Comparison of ENCODE assay signal across 8 cellular contexts in genomic region chr7:135620980-135621850, GRCh38. TPM values are rescaled to one million over a fixed set of nuclear protein-coding genes. Genes with fewer than 3 reads are reported as not detected.
A peak's percentile ranks its signal among the peaks of the same experiment; 100 is the strongest.
DNase-seq lines count a peak whose midpoint lies in the region; ATAC-seq, FAIRE-seq and TF ChIP-seq lines count a peak whose summit lies in the region.

No MANE protein-coding gene starts in this region.

- H3K27me3 ChIP-seq in HepG2 (ENCODE audit: control insufficient read depth in 1 of 2, insufficient read depth in 2 of 2, low read length in 2 of 2) (no peaks in the 10 kb centered on the region), uterus (no peaks in the 10 kb centered on the region)

- no TSS peak for BruUV-seq in HepG2 (replicated peaks; lab: Mats Ljungman, UMichigan)

- peak; percentile 90 for FAIRE-seq in RCC 7860 (lab: Jason Lieb, UNC)
- FAIRE-seq in HepG2 (lab: Jason Lieb, UNC): peak; percentile 87

- H3K9ac ChIP-seq in HepG2 (ENCODE audit: insufficient read depth, low read depth, low read length): no peak overlapping the region

- H3K4me3 ChIP-seq in LNCaP clone FGC (ENCODE audit: low read depth, low read length) (no peak overlapping the region), coronary artery (no peak overlapping the region), HepG2 (replicated peaks in 1 of 3; ENCODE audit: insufficient read depth in 1 of 3, low read depth in 2 of 3, low read length in 3 of 3) (no peak overlapping the region), uterus (no peak overlapping the region)

- peaks cover 3 to 66% of the 10 kb centered on the region in 2 experiments; a peak in 4 of 5 replicates for H3K36me3 ChIP-seq in HepG2 (replicated peaks in 1 of 2; ENCODE audit: control insufficient read depth in 1 of 2, insufficient read depth in 2 of 2, low read length in 2 of 2)
- H3K36me3 ChIP-seq in uterus: no peaks in the 10 kb centered on the region

- WGBS in HepG2 (ENCODE audit: low lambda C conversion rate): 86% methylated on average over 1 of the region's 1 CpG

- DNase-seq in activated gamma-delta T cell treated with Interleukin-2 at 50 U/mL for 16 hours (peak; percentile 13), activated gamma-delta T cell (lab: John Stamatoyannopoulos, UW) (no peak), LNCaP clone FGC (ENCODE audit: low read depth) (peak; percentile 54), RCC 7860 (ENCODE audit: low spot score) (peak; percentile 57), coronary artery (ENCODE audit: low spot score) (no peak), HepG2 (ENCODE audit: low spot score) (peak; percentile 74), uterus (peak in 1 of 2 donors; percentile 61)

- in situ Hi-C loops in HepG2 (cut with HindIII; ENCODE audit: extremely low pct_ligation_motif_present, low pct_unique_long_range_greater_than_20kb): no loop called here

- ATAC-seq in HepG2: peak; percentile 63
- no peak for ATAC-seq in HG02840 (IDR thresholded peaks at IDR 0.05; ENCODE audit: low FRiP score, unreplicated experiment)

- H3K4me1 ChIP-seq in HepG2 (ENCODE audit: insufficient read depth, low read length) (no peaks in the 10 kb centered on the region), uterus (no peaks in the 10 kb centered on the region)

- H3K4me2 ChIP-seq in HepG2 (ENCODE audit: low read depth, low read length): no peak overlapping the region

- intact Hi-C loops in HepG2 (cut with micrococcal nuclease; ENCODE audit: unreplicated experiment): no loop called here
- intact Hi-C loops in uterus (cut with DNase I; ENCODE audit: low total_unique reads): no loop called here

- no peak overlapping the region for H2AFZ ChIP-seq in HepG2 (ENCODE audit: low read length)

- H3K27ac ChIP-seq in coronary artery (peak overlapping the region in 1 of 2 donors; percentile 53), HepG2 (ENCODE audit: extremely low read length, insufficient read depth, low read length) (no peak overlapping the region), uterus (peak overlapping the region; percentile 9 to 47)

- TF ChIP-seq POLR2A in HepG2 (IDR thresholded peaks at IDR 0.05; ENCODE audit: insufficient read depth in 1 of 2, low read depth in 2 of 2, low read length in 2 of 2) (no peak), uterus (IDR thresholded peaks at IDR 0.05) (no peak)

- H3K9me3 ChIP-seq in HepG2 (ENCODE audit: low read length) (no peaks in the 10 kb centered on the region), uterus (no peaks in the 10 kb centered on the region)

- CTCF ChIA-PET in HepG2 (lab: Yijun Ruan, JAX; ENCODE audit: low intra/inter-chr PET ratio, low total read pairs): interaction anchor here (3.4 kb wide), 1 partner anchor 24 kb away, joined by 16 read pairs; no protein-coding TSS in a partner anchor

- TF ChIP-seq EP300 in HepG2 (IDR thresholded peaks at IDR 0.05; ENCODE audit: low read depth in 2 of 2, low read length in 2 of 2) (no peak), HepG2 (CRISPR knock-in tag; IDR thresholded peaks at IDR 0.05; ENCODE audit: borderline replicate concordance) (no peak)

- POLR2A ChIA-PET in HepG2 (lab: Yijun Ruan, JAX): no interaction called here

- H4K20me1 ChIP-seq in HepG2 (ENCODE audit: insufficient read depth, low read length): no peaks in the 10 kb centered on the region

- no peak for TF ChIP-seq RAD21 in HepG2 (CRISPR knock-in tag; IDR thresholded peaks at IDR 0.05)

- no peaks in the 10 kb centered on the region for H3K79me2 ChIP-seq in HepG2 (ENCODE audit: insufficient read depth, low read length)

- TF ChIP-seq CTCF in LNCaP clone FGC (IDR thresholded peaks at IDR 0.05; ENCODE audit: control insufficient read depth, extremely low read depth, insufficient read depth): peak; percentile 66
- TF ChIP-seq CTCF in coronary artery (IDR thresholded peaks at IDR 0.05): peak; percentile 67
- TF ChIP-seq CTCF in HepG2 (CRISPR knock-in tag; IDR thresholded peaks at IDR 0.05): peak; percentile 64
- peak; percentile 63 to 79 (median 65) for TF ChIP-seq CTCF in uterus (IDR thresholded peaks at IDR 0.05)

TF ChIP-seq in HepG2, 621 proteins besides CTCF, POLR2A, EP300 and RAD21:
- no peak for TF ChIP-seq TFAP4 (IDR thresholded peaks at IDR 0.05; ENCODE audit: borderline replicate concordance, low read depth)
- TF ChIP-seq ZNF451 (CRISPR knock-in tag; IDR thresholded peaks at IDR 0.05): no peak
- TF ChIP-seq STAG1 (CRISPR knock-in tag; IDR thresholded peaks at IDR 0.05): peak; percentile 40
- TF ChIP-seq DNMT3B (CRISPR knock-in tag; conservative IDR thresholded peaks at IDR 0.05): no peak
- no peak for TF ChIP-seq POLR2AphosphoS5 (IDR thresholded peaks at IDR 0.05; ENCODE audit: low read depth, low read length)
- TF ChIP-seq PAF1 (CRISPR knock-in tag; IDR thresholded peaks at IDR 0.05): no peak
- TF ChIP-seq SMC3 (IDR thresholded peaks at IDR 0.05; ENCODE audit: low read length): peak; percentile 41; the same call in 1 of the 2 replicates
- peak; percentile 87 for TF ChIP-seq ARID3A (IDR thresholded peaks at IDR 0.05; ENCODE audit: low read depth, low read length)
- no peak for TF ChIP-seq CAMTA2 (CRISPR knock-in tag; IDR thresholded peaks at IDR 0.05; ENCODE audit: borderline replicate concordance)
- no peak for TF ChIP-seq WIZ (CRISPR knock-in tag; IDR thresholded peaks at IDR 0.05)
- 0 out of 4 replicates have a peak, but pooled peaks of 1 of the 2 experiments have one; percentile 4 for TF ChIP-seq MAFK (conservative IDR thresholded peaks at IDR 0.05 in 1 of 2, IDR thresholded peaks at IDR 0.05 in 1 of 2; ENCODE audit: low read length in 2 of 2)
- TF ChIP-seq MED8 (CRISPR knock-in tag; IDR thresholded peaks at IDR 0.05; ENCODE audit: insufficient replicate concordance): no peak
- no peak for TF ChIP-seq NR2F2 (IDR thresholded peaks at IDR 0.05; ENCODE audit: borderline replicate concordance, low read depth)

RNA-seq across cellular contexts. Expression of gene STMP1, which starts 41.1 kb away (rescaled TPM):
- total RNA-seq in HepG2 (2016; rRNA removed; fragmentation: Illumina TruSeq; extraction: Trizol) (7.2 and 10.2 TPM in 2 replicates), uterus (10 to 100 TPM in 3 of 4 donors, 1 to 10 TPM in 1; 4.4 to 28.5 (median 23.1) TPM)
- total RNA-seq in HepG2 (2016; cell fraction: cytosol; rRNA removed; fragmentation: Illumina TruSeq; extraction: Trizol; ENCODE audit: low read depth): 12.9 and 15.4 TPM in 2 replicates
- 7.8 and 10.2 TPM in 2 replicates for total RNA-seq in HepG2 (2016; cell fraction: insoluble cytoplasmic fraction; rRNA removed; fragmentation: Illumina TruSeq; extraction: Trizol)
- 19.2 and 21.3 TPM in 2 replicates for total RNA-seq in HepG2 (2016; cell fraction: membrane; rRNA removed; fragmentation: Illumina TruSeq; extraction: Trizol)
- total RNA-seq in HepG2 (2016; cell fraction: nucleus; rRNA removed; fragmentation: Illumina TruSeq; extraction: Trizol): 6.7 and 7.1 TPM in 2 replicates
- polyA plus RNA-seq in HepG2 (2011; rRNA removed): 12.2 and 16.2 TPM in 2 replicates
- 7.0 and 11.5 TPM in 2 replicates for polyA plus RNA-seq in HepG2 (2011; cell fraction: cytosol; rRNA removed)
- polyA plus RNA-seq in HepG2 (2011; cell fraction: nucleus; rRNA removed): 3.8 and 4.6 TPM in 2 replicates
- 19.8 and 24.4 TPM in 2 replicates for polyA plus RNA-seq in HepG2 (2012)
- polyA plus RNA-seq in HepG2 (2016; cell fraction: cytosol; fragmentation: Illumina TruSeq; extraction: Trizol; ENCODE audit: low read depth): 57.9 and 83.3 TPM in 2 replicates
- polyA plus RNA-seq in HepG2 (2016; cell fraction: insoluble cytoplasmic fraction; fragmentation: Illumina TruSeq; extraction: Trizol; ENCODE audit: low read depth): 38.6 and 40.4 TPM in 2 replicates
- polyA plus RNA-seq in HepG2 (2016; cell fraction: membrane; fragmentation: Illumina TruSeq; extraction: Trizol; ENCODE audit: low read depth): 59.2 and 70.9 TPM in 2 replicates
- polyA plus RNA-seq in HepG2 (2016; cell fraction: nucleus; fragmentation: Illumina TruSeq; extraction: Trizol; ENCODE audit: insufficient read depth, low read depth): 21.0 and 21.1 TPM in 2 replicates
- 6.0 and 10.3 TPM in 2 replicates for polyA minus RNA-seq in HepG2 (2011; rRNA and poly(A)+ RNA removed; ENCODE audit: low replicate concordance)
- polyA minus RNA-seq in HepG2 (2011; cell fraction: cytosol; rRNA and poly(A)+ RNA removed): 9.6 and 10.9 TPM in 2 replicates
- polyA minus RNA-seq in HepG2 (2011; cell fraction: nucleus; rRNA and poly(A)+ RNA removed): 13.0 and 15.4 TPM in 2 replicates

Comparison
In these comparisons a context has a peak if more than half of its experiments do, and no peak if none do; other contexts are left out.
1. DNase-seq: peak in activated gamma-delta T cell treated with Interleukin-2 at 50 U/mL for 16 hours (single experiment), LNCaP clone FGC (single experiment), RCC 7860 (single experiment) and HepG2 (single experiment); none in activated gamma-delta T cell (single experiment) and coronary artery (single experiment).
2. Peak in every context shown above with its lines, with median percentiles within 50 percentile points of each other: CTCF ChIP-seq.